ENCODE assay signal across 24 cellular contexts in genomic region chr1:49526672-49527071, GRCh38.
"Had no signal": no experiment of that assay in that cellular context is flagged by ENCODE, and none has a peak within 500 bp of the region (broad histone marks: within the 10 kb centered on the region; RNA-seq: fewer than 3 reads in every experiment).

No MANE protein-coding gene starts in this region.

- H3K4me3 ChIP-seq: coronary artery, dorsolateral prefrontal cortex, esophagus muscularis mucosa, gastroesophageal sphincter, heart left ventricle, hepatocyte, left lung, lower lobe of right lung, mucosa of descending colon had no signal

- H3K36me3 ChIP-seq: esophagus muscularis mucosa, gastroesophageal sphincter, heart left ventricle, left lung, lower lobe of right lung had no signal

- H3K27me3 ChIP-seq: dorsolateral prefrontal cortex, esophagus muscularis mucosa, foreskin keratinocyte, gastroesophageal sphincter, heart left ventricle, hepatocyte, left lung had no signal

- ATAC-seq: foreskin keratinocyte, gastroesophageal sphincter, heart left ventricle, left colon, left lung, left ventricle myocardium superior, lower lobe of right lung, mucosa of descending colon had no signal

- H3K27ac ChIP-seq: coronary artery, esophagus muscularis mucosa, foreskin keratinocyte, gastroesophageal sphincter, heart left ventricle, hepatocyte, left lung, lower lobe of right lung had no signal

- H3K9me3 ChIP-seq: esophagus muscularis mucosa, gastroesophageal sphincter, heart left ventricle, left lung, lower lobe of right lung, mucosa of descending colon had no signal

- H3K4me1 ChIP-seq: esophagus muscularis mucosa, foreskin keratinocyte, gastroesophageal sphincter, heart left ventricle, left lung, lower lobe of right lung had no signal

- DNase-seq: dermis blood vessel endothelial cell; dorsolateral prefrontal cortex; effector CD4-positive, alpha-beta T cell; effector memory CD4-positive, alpha-beta T cell; foreskin keratinocyte; heart left ventricle; hypothalamus; islet precursor cell; kidney; kidney glomerular epithelial cell; left colon; left lung; left ventricle myocardium superior; lower lobe of right lung; mesenchymal stem cell; mucosa of descending colon; naive B cell had no signal

- FAIRE-seq: colon, endothelial cell of umbilical vein, frontal cortex, kidney had no signal
